1 cellular context compared by ENCODE assay signal in genomic region chr6:138560130-138560850, GRCh38.
TF ChIP-seq lines count a peak whose summit lies in the region.

No MANE protein-coding gene starts in this region.

TF ChIP-seq in WTC11, 78 proteins besides CTCF, POLR2A, EP300 and RAD21 (continued from another document):
- TF ChIP-seq PRDM15 (CRISPR knock-in tag; IDR thresholded peaks at IDR 0.05) (no peak), ZNF121 (CRISPR knock-in tag; IDR thresholded peaks at IDR 0.05) (no peak), FOXP1 (CRISPR knock-in tag; IDR thresholded peaks at IDR 0.05; ENCODE audit: borderline replicate concordance) (no peak), SP1 (CRISPR knock-in tag; conservative IDR thresholded peaks at IDR 0.05) (no peak), AFF4 (CRISPR knock-in tag; IDR thresholded peaks at IDR 0.05; ENCODE audit: borderline replicate concordance) (no peak), SMAD3 (CRISPR knock-in tag; IDR thresholded peaks at IDR 0.05; ENCODE audit: borderline replicate concordance) (no peak), MLX (CRISPR knock-in tag; IDR thresholded peaks at IDR 0.05) (no peak), FOXP4 (CRISPR knock-in tag; IDR thresholded peaks at IDR 0.05) (no peak)
TF ChIP-seq in WTC11: peak in this region for 0.
